In genomic region chrX:119427024-119427794, GRCh38 we compare ENCODE assay signal across 8 cellular contexts. TPM values are rescaled to one million over a fixed set of nuclear protein-coding genes. Genes with fewer than 3 reads are reported as not detected.
DNase-seq lines count a peak whose midpoint lies in the region; ATAC-seq and TF ChIP-seq lines count a peak whose summit lies in the region.

No MANE protein-coding gene starts in this region.

- H4K20me1 ChIP-seq in Loucy (ENCODE audit: insufficient read depth, low read length, poor library complexity, severe bottlenecking) (no peaks in the 10 kb centered on the region), SK-N-SH (ENCODE audit: insufficient read depth) (no peaks in the 10 kb centered on the region)

- H3K27ac ChIP-seq in aorta (ENCODE audit: low read depth in 1 of 2, low read length in 2 of 2) = peak overlapping the region in 1 of 2 donors; percentile 35
- no peak overlapping the region for H3K27ac ChIP-seq in SK-N-SH (ENCODE audit: low read depth in 2 of 2, low read length in 1 of 2)

- CTCF ChIA-PET in SK-N-SH (lab: Yijun Ruan, JAX) = no interaction called here

- peaks cover 41% of the 10 kb centered on the region for H3K4me1 ChIP-seq in Loucy (ENCODE audit: insufficient read depth, low read length, poor library complexity, severe bottlenecking)
- no peaks in the 10 kb centered on the region for H3K4me1 ChIP-seq in aorta (ENCODE audit: control insufficient read depth in 1 of 2, insufficient read depth in 2 of 2, low read length in 2 of 2)
- H3K4me1 ChIP-seq in SK-N-SH (ENCODE audit: control insufficient read depth in 1 of 2, insufficient read depth in 2 of 2, low read depth in 1 of 2, low read length in 1 of 2) = no peaks in the 10 kb centered on the region

- H3K9me3 ChIP-seq in Loucy (ENCODE audit: insufficient read depth, low read depth, low read length) = no peaks in the 10 kb centered on the region
- H3K9me3 ChIP-seq in aorta (ENCODE audit: control insufficient read depth, low read length) = no peaks in the 10 kb centered on the region
- no peaks in the 10 kb centered on the region for H3K9me3 ChIP-seq in SK-N-SH

- DNase-seq in GM06990 (ENCODE audit: extremely low read depth, insufficient read length) (peak; percentile 48), fibroblast of mammary gland (ENCODE audit: low read depth) (peak; percentile 53), aorta (no peak), NCI-H1105 treated with DMSO at 0.1 percent for 48 hours (lab: John Stamatoyannopoulos, UW) (no peak), ureter (ENCODE audit: low spot score) (no peak), SK-N-SH (no peak)

- TF ChIP-seq RAD21 in SK-N-SH (IDR thresholded peaks at IDR 0.05; ENCODE audit: low read length) = no peak

- no peaks in the 10 kb centered on the region for H3K9me2 ChIP-seq in Loucy (replicated peaks; ENCODE audit: low read depth, low read length)
- H3K9me2 ChIP-seq in SK-N-SH = no peaks in the 10 kb centered on the region

- H3K9ac ChIP-seq in Loucy (ENCODE audit: low read depth, low read length, poor library complexity, severe bottlenecking) = peak overlapping the region; percentile 75
- no peak overlapping the region for H3K9ac ChIP-seq in SK-N-SH

- no peaks in the 10 kb centered on the region; the same call in 1 of the 2 replicates for H3K36me3 ChIP-seq in GM06990 (ENCODE audit: control insufficient read depth, insufficient read depth, low read length)
- H3K36me3 ChIP-seq in Loucy (ENCODE audit: insufficient read depth, low read length) = no peaks in the 10 kb centered on the region
- H3K36me3 ChIP-seq in aorta (ENCODE audit: control insufficient read depth in 1 of 2, insufficient read depth in 2 of 2, low read length in 1 of 2) = peaks cover 0 to 2% of the 10 kb centered on the region in 2 donors
- no peaks in the 10 kb centered on the region for H3K36me3 ChIP-seq in SK-N-SH (replicated peaks in 1 of 2; ENCODE audit: control insufficient read depth in 1 of 2, insufficient read depth in 2 of 2, low read length in 1 of 2)

- TF ChIP-seq CTCF in GM06990 (IDR thresholded peaks at IDR 0.05; ENCODE audit: insufficient read depth, low read length, poor library complexity, severe bottlenecking) (no peak), Loucy (conservative IDR thresholded peaks at IDR 0.05; ENCODE audit: low read length) (no peak), fibroblast of mammary gland (conservative IDR thresholded peaks at IDR 0.05; ENCODE audit: control insufficient read depth, insufficient read depth, low read depth, low read length) (no peak), SK-N-SH (IDR thresholded peaks at IDR 0.05) (no peak)

- H3K4me2 ChIP-seq in Loucy (ENCODE audit: low read depth, low read length, poor library complexity, severe bottlenecking) (peak overlapping the region; percentile 72), SK-N-SH (no peak overlapping the region)

- ATAC-seq in GM21447 (IDR thresholded peaks at IDR 0.05; ENCODE audit: unreplicated experiment) (peak; percentile 89), aorta (ENCODE audit: low FRiP score) (peak; percentile 33)

- POLR2A ChIA-PET in SK-N-SH (lab: Yijun Ruan, JAX) = no interaction called here

- no peaks in the 10 kb centered on the region for H3K79me2 ChIP-seq in Loucy (ENCODE audit: insufficient read depth, low read length)
- H3K79me2 ChIP-seq in SK-N-SH (ENCODE audit: insufficient read depth) = no peaks in the 10 kb centered on the region

- H3K4me3 ChIP-seq in GM06990 (replicated peaks; ENCODE audit: low read depth, low read length) = no peak overlapping the region
- peak overlapping the region; percentile 65 for H3K4me3 ChIP-seq in Loucy (ENCODE audit: low read length, poor library complexity, severe bottlenecking)
- H3K4me3 ChIP-seq in fibroblast of mammary gland (ENCODE audit: control insufficient read depth, low read depth, low read length) = no peak overlapping the region
- no peak overlapping the region for H3K4me3 ChIP-seq in aorta (ENCODE audit: low read length in 2 of 2)
- no peak overlapping the region for H3K4me3 ChIP-seq in SK-N-SH (ENCODE audit: low read depth in 2 of 2, low read length in 1 of 2)

- intact Hi-C loops in aorta (cut with DNase I) = no loop called here

- H3K27me3 ChIP-seq in GM06990 (replicated peaks; ENCODE audit: control insufficient read depth, insufficient read depth, low read length) = no peaks in the 10 kb centered on the region; the same call in 1 of the 2 replicates
- no peaks in the 10 kb centered on the region for H3K27me3 ChIP-seq in Loucy (ENCODE audit: insufficient read depth, low read length, poor library complexity, severe bottlenecking)
- H3K27me3 ChIP-seq in aorta (ENCODE audit: control insufficient read depth in 1 of 2, insufficient read depth in 2 of 2, low read length in 1 of 2) = no peaks in the 10 kb centered on the region
- H3K27me3 ChIP-seq in SK-N-SH (ENCODE audit: insufficient read depth) = no peaks in the 10 kb centered on the region; the same call in 1 of the 2 replicates

- H3F3A ChIP-seq in Loucy (ENCODE audit: low read depth) (peaks cover 4% of the 10 kb centered on the region; the same call in 1 of the 2 replicates), SK-N-SH (replicated peaks; ENCODE audit: insufficient read depth) (no peaks in the 10 kb centered on the region)

- TF ChIP-seq EP300 in SK-N-SH (IDR thresholded peaks at IDR 0.05; ENCODE audit: borderline replicate concordance in 1 of 2, low read depth in 1 of 2, low read length in 1 of 2) = no peak

- H2AFZ ChIP-seq in Loucy (ENCODE audit: low read length) = peak overlapping the region; percentile 45; the same call in 1 of the 2 replicates
- H2AFZ ChIP-seq in SK-N-SH (ENCODE audit: low read depth) = no peak overlapping the region

- WGBS in aorta, 2 donors = 45 to 65% methylated on average over 9 of the region's 9 CpGs
- 50% methylated on average over 7 of the region's 9 CpGs for WGBS in SK-N-SH (ENCODE audit: low lambda C conversion rate)

TF ChIP-seq in SK-N-SH, 30 proteins besides CTCF, POLR2A, EP300 and RAD21 (continues in another document):
- TF ChIP-seq PBX3 (IDR thresholded peaks at IDR 0.05) = no peak
- TF ChIP-seq NRF1 (IDR thresholded peaks at IDR 0.05; ENCODE audit: low read depth, low read length) = no peak
- no peak for TF ChIP-seq ZBTB33 (IDR thresholded peaks at IDR 0.05; ENCODE audit: borderline replicate concordance, low read depth)
- no peak for TF ChIP-seq MAX (IDR thresholded peaks at IDR 0.05; ENCODE audit: low read depth)
- TF ChIP-seq POLR2AphosphoS5 (IDR thresholded peaks at IDR 0.05; ENCODE audit: low read depth, low read length) = no peak
- no peak for TF ChIP-seq IRF3 (IDR thresholded peaks at IDR 0.05; ENCODE audit: low read depth, low read length)
- TF ChIP-seq ELF1 (IDR thresholded peaks at IDR 0.05) = no peak
- TF ChIP-seq FOXJ3 (CRISPR knock-in tag; IDR thresholded peaks at IDR 0.05) = no peak
- no peak for TF ChIP-seq RCOR1 (IDR thresholded peaks at IDR 0.05; ENCODE audit: low read length)
- no peak for TF ChIP-seq RFX5 (IDR thresholded peaks at IDR 0.05; ENCODE audit: low read length)

RNA-seq across cellular contexts. Expression of gene SLC25A43, which starts 28.1 kb away (rescaled TPM):
- total RNA-seq in aorta = 10 to 100 TPM; 11.6 to 13.2 TPM
- polyA plus RNA-seq in aorta = 10 to 100 TPM; 10.2 to 14.1 TPM
- total RNA-seq in ureter = 19.7 TPM
- polyA plus RNA-seq in SK-N-SH (2012; rRNA removed) = 7.5 and 13.2 TPM in 2 replicates
- polyA plus RNA-seq in SK-N-SH (2012; cell fraction: cytosol; rRNA removed) = 17.8 TPM in 2 replicates
- 6.0 and 8.5 TPM in 2 replicates for polyA plus RNA-seq in SK-N-SH (2012; cell fraction: nucleus; rRNA removed)

RNA-seq across cellular contexts. Expression of gene SLC25A5, which starts 41.0 kb away (rescaled TPM):
- 100 to 1,000 TPM; 103 to 133 TPM for total RNA-seq in aorta
- 100 to 1,000 TPM; 155 to 392 TPM for polyA plus RNA-seq in aorta
- 243 TPM for total RNA-seq in ureter
- 374 and 387 TPM in 2 replicates for polyA plus RNA-seq in SK-N-SH (2012; rRNA removed)
- polyA plus RNA-seq in SK-N-SH (2012; cell fraction: cytosol; rRNA removed) = 375 and 450 TPM in 2 replicates
- 166 and 201 TPM in 2 replicates for polyA plus RNA-seq in SK-N-SH (2012; cell fraction: nucleus; rRNA removed)

Comparison
In these comparisons a context has a peak if more than half of its experiments do, and no peak if none do; other contexts are left out.
1. DNase-seq: peak in GM06990 (single experiment) and fibroblast of mammary gland (single experiment); none in aorta (0 of 2), NCI-H1105 treated with DMSO at 0.1 percent for 48 hours (single experiment), ureter (single experiment) and SK-N-SH (single experiment).